In genomic region chr2:129443235-129443884, GRCh38 we compare ENCODE assay signal across 19 cellular contexts.
DNase-seq lines count a peak whose midpoint lies in the region; ATAC-seq, FAIRE-seq and TF ChIP-seq lines count a peak whose summit lies in the region.
"Had no signal": no experiment of that assay in that cellular context is flagged by ENCODE, and none has a peak within 500 bp of the region (broad histone marks: within the 10 kb centered on the region; RNA-seq: fewer than 3 reads in every experiment).

No MANE protein-coding gene starts in this region.

- no peak for ATAC-seq in HG03378 (IDR thresholded peaks at IDR 0.05; ENCODE audit: unreplicated experiment)
- ATAC-seq: heart left ventricle had no signal

- H3K36me3 ChIP-seq in GM06990 (ENCODE audit: control insufficient read depth, insufficient read depth, low read length) = no peaks in the 10 kb centered on the region
- no peaks in the 10 kb centered on the region for H3K36me3 ChIP-seq in effector memory CD4-positive, alpha-beta T cell (ENCODE audit: control insufficient read depth, insufficient read depth, low read length)
- H3K36me3 ChIP-seq: BLaER1, HAP-1, heart left ventricle, tibial nerve had no signal

- no peaks in the 10 kb centered on the region for H3K9me3 ChIP-seq in effector memory CD4-positive, alpha-beta T cell (ENCODE audit: control insufficient read depth, low read length)
- H3K9me3 ChIP-seq: BLaER1, HAP-1, heart left ventricle, tibial nerve had no signal

- H3K27ac ChIP-seq in effector memory CD4-positive, alpha-beta T cell (ENCODE audit: insufficient read depth, low read length, poor library complexity, severe bottlenecking) = no peak overlapping the region
- no peak overlapping the region for H3K27ac ChIP-seq in coronary artery
- H3K27ac ChIP-seq: BLaER1, heart left ventricle, tibial nerve had no signal

- no peak for FAIRE-seq in RCC 7860 (lab: Jason Lieb, UNC)
- FAIRE-seq: islet of Langerhans had no signal

- no peaks in the 10 kb centered on the region for H3K27me3 ChIP-seq in GM06990 (replicated peaks; ENCODE audit: control insufficient read depth, insufficient read depth, low read length)
- H3K27me3 ChIP-seq in effector memory CD4-positive, alpha-beta T cell (replicated peaks; ENCODE audit: control insufficient read depth, insufficient read depth, low read length, poor library complexity, severe bottlenecking) = no peaks in the 10 kb centered on the region
- H3K27me3 ChIP-seq: BLaER1, tibial nerve had no signal

- H3K4me1 ChIP-seq in effector memory CD4-positive, alpha-beta T cell (ENCODE audit: control insufficient read depth, insufficient read depth, low read length, poor library complexity, severe bottlenecking) = no peaks in the 10 kb centered on the region
- H3K4me1 ChIP-seq: HAP-1, heart left ventricle, tibial nerve had no signal

- DNase-seq in GM06990 (ENCODE audit: extremely low read depth, insufficient read length) (no peak), RCC 7860 (ENCODE audit: low spot score) (peak; percentile 22), iPS-NIHi7 (ENCODE audit: extremely low spot score) (peak; percentile 4), coronary artery (ENCODE audit: low spot score) (no peak)
- peak; percentile 56 for DNase-seq in Jurkat, Clone E6-1 (ENCODE audit: low read depth, low spot score)
- no peak for DNase-seq in effector memory CD4-positive, alpha-beta T cell
- DNase-seq: activated B cell treated with CpG ODN at 0.5 μM for 24 hours; heart left ventricle; NCI-H1048; NCI-H2171; NCI-H774; retina; stimulated activated CD4-positive, alpha-beta T cell treated with anti-CD3 and anti-CD28 coated beads, Interleukin-15, amount 100 ng/mL, for 24 hours; stimulated activated naive CD4-positive, alpha-beta T cell had no signal

- H3K4me3 ChIP-seq in GM06990 (replicated peaks; ENCODE audit: low read depth, low read length) (peak overlapping the region; percentile 53), coronary artery (no peak overlapping the region)
- H3K4me3 ChIP-seq in Jurkat, Clone E6-1 (ENCODE audit: low read length) = peak overlapping the region; percentile 53
- H3K4me3 ChIP-seq in effector memory CD4-positive, alpha-beta T cell (ENCODE audit: insufficient read depth, low read depth, low read length, poor library complexity, severe bottlenecking) = no peak overlapping the region
- H3K4me3 ChIP-seq: BLaER1, HAP-1, heart left ventricle, tibial nerve had no signal

- TF ChIP-seq CTCF in GM06990 (IDR thresholded peaks at IDR 0.05; ENCODE audit: insufficient read depth, low read length, poor library complexity, severe bottlenecking) (no peak), coronary artery (IDR thresholded peaks at IDR 0.05) (no peak)

Comparison
In these comparisons a context has a peak if more than half of its experiments do, and no peak if none do; other contexts are left out.
1. DNase-seq: peak in Jurkat, Clone E6-1 (single experiment), RCC 7860 (single experiment) and iPS-NIHi7 (single experiment); none in GM06990 (single experiment), effector memory CD4-positive, alpha-beta T cell (0 of 3) and coronary artery (single experiment).
2. H3K4me3 ChIP-seq: peak in GM06990 (single experiment) and Jurkat, Clone E6-1 (single experiment); none in effector memory CD4-positive, alpha-beta T cell (single experiment) and coronary artery (single experiment).